In genomic region chr4:169678951-169679591, GRCh38 we compare ENCODE assay signal across 8 cellular contexts. TPM values are rescaled to one million over a fixed set of nuclear protein-coding genes. Genes with fewer than 3 reads are reported as not detected.
A peak's percentile ranks its signal among the peaks of the same experiment; 100 is the strongest.
DNase-seq lines count a peak whose midpoint lies in the region; ATAC-seq, FAIRE-seq and TF ChIP-seq lines count a peak whose summit lies in the region.
"Not testable (repeated sequence)": the region's sequence is repeated elsewhere in the genome, so short reads cannot be mapped to it uniquely, and the experiment has no call there.

No MANE protein-coding gene starts in this region.

- in situ Hi-C loops in K562 (cut with MboI) = not testable (repeated sequence)

- not testable (repeated sequence) for H3K9ac ChIP-seq in K562 (ENCODE audit: insufficient read depth in 1 of 2, low read depth in 2 of 2, low read length in 2 of 2); kidney (ENCODE audit: low read length in 2 of 2)

- not testable (repeated sequence) for H3K9me1 ChIP-seq in K562 (ENCODE audit: control insufficient read depth, insufficient read depth, low read length)

- not testable (repeated sequence) for H3K9me3 ChIP-seq in HEK293 (ENCODE audit: control insufficient read depth, insufficient read depth, low read depth, low read length); K562 (replicated peaks; ENCODE audit: control insufficient read depth, insufficient read depth, low read depth, low read length); kidney (ENCODE audit: control insufficient read depth in 1 of 2, low read length in 2 of 2); spleen

- WGBS in K562 (ENCODE audit: insufficient coverage, low coverage, missing lambda C conversion rate) = 95% methylated on average over 26 of the region's 47 CpGs
- WGBS in spleen, 5 donors = 95 to 98% (median 96%) methylated on average over 27 to 47 of the region's 47 CpGs

- H3K36me3 ChIP-seq in HEK293 (ENCODE audit: control insufficient read depth in 2 of 2, insufficient read depth in 1 of 2, low read length in 2 of 2); kidney (ENCODE audit: control insufficient read depth in 1 of 2, insufficient read depth in 2 of 2, low read length in 2 of 2): not testable (repeated sequence)
- H3K36me3 ChIP-seq in K562 (ENCODE audit: control insufficient read depth, insufficient read depth, low read length) (peaks cover 38% of the 10 kb centered on the region), spleen (peaks cover 0 to 37% (median 14%) of the 10 kb centered on the region in 6 donors)

- not testable (repeated sequence) for H3K9me3 Mint-ChIP-seq in central memory CD8-positive, alpha-beta T cell; glutamatergic neuron (ENCODE audit: unreplicated experiment)

- POLR2A ChIA-PET in HEK293 (lab: Yijun Ruan, JAX); K562 (lab: Yijun Ruan, JAX): not testable (repeated sequence)

- H3K4me2 ChIP-seq in K562 (ENCODE audit: insufficient read depth, low read length) = not testable (repeated sequence)

- TF ChIP-seq EP300 in K562 (IDR thresholded peaks at IDR 0.05; ENCODE audit: low read length) = not testable (repeated sequence)

- not testable (repeated sequence) for TF ChIP-seq RAD21 in K562 (CRISPR knock-in tag; conservative IDR thresholded peaks at IDR 0.05 in 1 of 2, IDR thresholded peaks at IDR 0.05 in 1 of 2)

- TF ChIP-seq POLR2A in K562 (conservative IDR thresholded peaks at IDR 0.05); spleen (IDR thresholded peaks at IDR 0.05): not testable (repeated sequence)

- FAIRE-seq in K562 (lab: Jason Lieb, UNC); kidney (lab: Jason Lieb, UNC): not testable (repeated sequence)

- H3K4me3 Mint-ChIP-seq in central memory CD8-positive, alpha-beta T cell; glutamatergic neuron (ENCODE audit: unreplicated experiment): not testable (repeated sequence)

- H3K4me1 ChIP-seq in HEK293 (ENCODE audit: control insufficient read depth, insufficient read depth, low read length); K562 (replicated peaks in 1 of 2; ENCODE audit: control insufficient read depth in 2 of 2, insufficient read depth in 2 of 2, low read length in 2 of 2); kidney (ENCODE audit: control insufficient read depth in 1 of 2, insufficient read depth in 1 of 2, low read depth in 1 of 2, low read length in 2 of 2); spleen: not testable (repeated sequence)

- H3K27me3 ChIP-seq in K562 (ENCODE audit: control insufficient read depth in 2 of 2, insufficient read depth in 2 of 2, low read length in 2 of 2); spleen (replicated peaks in 1 of 7): not testable (repeated sequence)

- not testable (repeated sequence) for TF ChIP-seq CTCF in HEK293 (tag by site-specific recombination; IDR thresholded peaks at IDR 0.05); K562 (IDR thresholded peaks at IDR 0.05 in 2 of 3, conservative IDR thresholded peaks at IDR 0.05 in 1 of 3; ENCODE audit: insufficient read depth in 2 of 3, low read depth in 1 of 3, low read length in 3 of 3); glutamatergic neuron (IDR thresholded peaks at IDR 0.05; ENCODE audit: partially characterized antibody, unreplicated experiment); kidney (IDR thresholded peaks at IDR 0.05; ENCODE audit: borderline replicate concordance, extremely low read depth, insufficient read depth); spleen (IDR thresholded peaks at IDR 0.05 in 8 of 11, conservative IDR thresholded peaks at IDR 0.05 in 3 of 11)

- intact Hi-C loops in K562 (cut with micrococcal nuclease); kidney (cut with DNase I); posterior vena cava (cut with DNase I); spleen (cut with DNase I; ENCODE audit: low total_unique reads): not testable (repeated sequence)

- not testable (repeated sequence) for H3K4me3 ChIP-seq in HEK293 (ENCODE audit: low read depth, low read length); K562; kidney (ENCODE audit: low read length in 2 of 2); spleen

- CTCF ChIA-PET in HEK293 (lab: Yijun Ruan, JAX); K562 (lab: Yijun Ruan, JAX; ENCODE audit: low intra/inter-chr PET ratio): not testable (repeated sequence)

- H3K4me1 Mint-ChIP-seq in central memory CD8-positive, alpha-beta T cell; glutamatergic neuron (ENCODE audit: low read depth, unreplicated experiment): not testable (repeated sequence)

- DNase-seq in activated gamma-delta T cell (lab: John Stamatoyannopoulos, UW) (peak; percentile 6), kidney (peak; percentile 69), posterior vena cava (ENCODE audit: low spot score) (peak; percentile 66), spleen (peak; percentile 69)
- not testable (repeated sequence) for DNase-seq in K562 (ENCODE audit: extremely low read depth in 1 of 4, low spot score in 3 of 4); central memory CD8-positive, alpha-beta T cell (ENCODE audit: low spot score in 2 of 2); glutamatergic neuron

- not testable (repeated sequence) for H3K27me3 Mint-ChIP-seq in central memory CD8-positive, alpha-beta T cell; glutamatergic neuron (ENCODE audit: unreplicated experiment)

- not testable (repeated sequence) for H3K27ac ChIP-seq in HEK293 (ENCODE audit: extremely low read depth, low read depth, low read length); K562 (ENCODE audit: extremely low read depth, low read depth, low read length); kidney (ENCODE audit: low read depth in 2 of 2, low read length in 2 of 2); spleen

- not testable (repeated sequence) for ATAC-seq in K562; central memory CD8-positive, alpha-beta T cell (replicated peaks; ENCODE audit: extremely low read depth, poor library complexity, severe bottlenecking)

- not testable (repeated sequence) for H3K36me3 Mint-ChIP-seq in central memory CD8-positive, alpha-beta T cell (ENCODE audit: insufficient read depth)
- H3K36me3 Mint-ChIP-seq in glutamatergic neuron (ENCODE audit: unreplicated experiment) = peaks cover 15% of the 10 kb centered on the region

- H4K20me1 ChIP-seq in K562 (replicated peaks; ENCODE audit: control insufficient read depth, insufficient read depth, low read length) = not testable (repeated sequence)

- BruUV-seq in K562 (replicated peaks; lab: Mats Ljungman, UMichigan) = not testable (repeated sequence)

- H3K79me2 ChIP-seq in K562 (ENCODE audit: control insufficient read depth, insufficient read depth, low read length) = peaks cover 42% of the 10 kb centered on the region

- not testable (repeated sequence) for H2AFZ ChIP-seq in K562 (ENCODE audit: low read depth, low read length)

- H3K27ac Mint-ChIP-seq in central memory CD8-positive, alpha-beta T cell (ENCODE audit: low read depth) = peak overlapping the region; percentile 32
- H3K27ac Mint-ChIP-seq in glutamatergic neuron (ENCODE audit: unreplicated experiment) = peak overlapping the region; percentile 83

TF ChIP-seq in HEK293, 187 proteins besides CTCF, POLR2A, EP300 and RAD21:
- peak; percentile 25; the same call in 1 of the 2 replicates for TF ChIP-seq KLF1 (tag by site-specific recombination; IDR thresholded peaks at IDR 0.05)

TF ChIP-seq in K562, 482 proteins besides CTCF, POLR2A, EP300 and RAD21 (continues in another document):
- peak; percentile 50; the same call in 1 of the 2 replicates for TF ChIP-seq POLR2G (IDR thresholded peaks at IDR 0.05; ENCODE audit: low read depth, low read length)

RNA-seq across cellular contexts. Expression of gene CLCN3, which starts 58.7 kb away (rescaled TPM):
- 50.5 and 176 TPM in 2 replicates for total RNA-seq in K562 (2011; cell fraction: chromatin; rRNA removed; ENCODE audit: low replicate concordance)
- 36.2 and 41.2 TPM in 2 replicates for total RNA-seq in K562 (2011; cell fraction: nucleolus; rRNA removed)
- total RNA-seq in K562 (2011; cell fraction: nucleoplasm; rRNA removed) = 79.1 and 117 TPM in 2 replicates
- total RNA-seq in K562 (2014; rRNA removed) (28.0 and 28.4 TPM in 2 replicates), K562 (2014; rRNA removed; fragmentation: Illumina TruSeq; extraction: Trizol) (48.1 and 60.1 TPM in 2 replicates), K562 (2015; rRNA removed; fragmentation: Illumina TruSeq; extraction: Trizol) (38.2 and 38.5 TPM in 2 replicates), K562 (2021) (44.8 and 46.3 TPM in 2 replicates), glutamatergic neuron (ENCODE audit: unreplicated experiment) (58.1 TPM), kidney (70.2 TPM), posterior vena cava (10 to 100 TPM; 17.0 to 23.3 TPM), spleen (10 to 100 TPM; 26.4 to 43.3 (median 35.6) TPM)
- polyA plus RNA-seq in K562 (2011; rRNA removed) (46.9 and 60.6 TPM in 2 replicates), K562 (2014; fragmentation: Illumina TruSeq; extraction: Trizol) (35.1 and 43.6 TPM in 2 replicates), K562 (2014; fragmentation: Nextera tagmentation; extraction: Ambion mirVana) (10 to 100 TPM; 12.7 to 22.8 TPM), K562 (2014; rRNA removed) (30.8 and 35.5 TPM in 2 replicates), kidney (ENCODE audit: insufficient read depth, low read depth, low replicate concordance) (16.6 TPM), spleen (1 to 10 TPM; 4.0 to 6.3 (median 5.1) TPM)
- polyA plus RNA-seq in K562 (2011; cell fraction: cytosol; rRNA removed) = 18.1 and 24.5 TPM in 2 replicates
- polyA plus RNA-seq in K562 (2011; cell fraction: nucleus; rRNA removed) = 15.1 and 21.3 TPM in 2 replicates
- 28.2 and 30.6 TPM in 2 replicates for polyA plus RNA-seq in K562 (2012)
- polyA minus RNA-seq in K562 (2011; rRNA and poly(A)+ RNA removed) = 169 and 177 TPM in 2 replicates
- 28.0 and 38.7 TPM in 2 replicates for polyA minus RNA-seq in K562 (2011; cell fraction: cytosol; rRNA and poly(A)+ RNA removed)
- polyA minus RNA-seq in K562 (2011; cell fraction: nucleus; rRNA and poly(A)+ RNA removed) = 23.8 and 47.7 TPM in 2 replicates
